Comparison of ENCODE assay signal across 1 cellular context in the genomic region with DNA sequence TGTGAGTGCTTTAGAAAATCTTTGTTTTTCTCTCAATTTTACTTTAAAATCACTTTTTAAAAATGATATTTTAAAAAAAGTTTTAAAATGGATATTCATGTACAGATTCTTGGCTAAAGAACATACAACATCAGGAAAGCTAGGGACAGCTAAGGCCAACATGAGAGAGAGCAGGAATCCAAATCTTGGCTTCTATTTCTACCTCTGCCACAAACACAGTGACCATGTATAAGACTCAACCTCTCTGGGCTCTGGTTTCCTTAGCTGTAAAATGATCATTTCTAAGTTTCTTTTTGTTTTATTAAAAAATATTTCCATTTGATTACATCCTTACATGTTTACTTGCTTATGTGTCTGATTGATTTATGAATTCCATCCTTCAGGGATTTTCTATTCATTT.
TF ChIP-seq lines count a peak whose summit lies in the region.

No MANE protein-coding gene starts in this region.

TF ChIP-seq in IMR-90, 13 proteins besides CTCF, POLR2A, EP300 and RAD21 (continued from another document):
- TF ChIP-seq, protein P1, sequence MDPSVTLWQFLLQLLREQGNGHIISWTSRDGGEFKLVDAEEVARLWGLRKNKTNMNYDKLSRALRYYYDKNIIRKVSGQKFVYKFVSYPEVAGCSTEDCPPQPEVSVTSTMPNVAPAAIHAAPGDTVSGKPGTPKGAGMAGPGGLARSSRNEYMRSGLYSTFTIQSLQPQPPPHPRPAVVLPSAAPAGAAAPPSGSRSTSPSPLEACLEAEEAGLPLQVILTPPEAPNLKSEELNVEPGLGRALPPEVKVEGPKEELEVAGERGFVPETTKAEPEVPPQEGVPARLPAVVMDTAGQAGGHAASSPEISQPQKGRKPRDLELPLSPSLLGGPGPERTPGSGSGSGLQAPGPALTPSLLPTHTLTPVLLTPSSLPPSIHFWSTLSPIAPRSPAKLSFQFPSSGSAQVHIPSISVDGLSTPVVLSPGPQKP (IDR thresholded peaks at IDR 0.05; ENCODE audit: borderline replicate concordance, low read depth, low read length) = no peak
- TF ChIP-seq, protein P2, sequence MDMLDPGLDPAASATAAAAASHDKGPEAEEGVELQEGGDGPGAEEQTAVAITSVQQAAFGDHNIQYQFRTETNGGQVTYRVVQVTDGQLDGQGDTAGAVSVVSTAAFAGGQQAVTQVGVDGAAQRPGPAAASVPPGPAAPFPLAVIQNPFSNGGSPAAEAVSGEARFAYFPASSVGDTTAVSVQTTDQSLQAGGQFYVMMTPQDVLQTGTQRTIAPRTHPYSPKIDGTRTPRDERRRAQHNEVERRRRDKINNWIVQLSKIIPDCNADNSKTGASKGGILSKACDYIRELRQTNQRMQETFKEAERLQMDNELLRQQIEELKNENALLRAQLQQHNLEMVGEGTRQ (IDR thresholded peaks at IDR 0.05; ENCODE audit: low read depth, low read length) = no peak
- no peak for TF ChIP-seq RFX5 (IDR thresholded peaks at IDR 0.05; ENCODE audit: low read depth, low read length)
- no peak for TF ChIP-seq CEBPB (IDR thresholded peaks at IDR 0.05; ENCODE audit: low read depth, low read length)
- TF ChIP-seq MAFK (IDR thresholded peaks at IDR 0.05; ENCODE audit: low read depth, low read length) = no peak
- no peak for TF ChIP-seq FOS (IDR thresholded peaks at IDR 0.05; ENCODE audit: low read depth, low read length)
- no peak for TF ChIP-seq BHLHE40 (IDR thresholded peaks at IDR 0.05; ENCODE audit: low read depth, low read length)
- TF ChIP-seq RCOR1 (IDR thresholded peaks at IDR 0.05; ENCODE audit: insufficient replicate concordance, low read length) = no peak
- no peak for TF ChIP-seq CHD1 (IDR thresholded peaks at IDR 0.05; ENCODE audit: low read depth, low read length)
- no peak for TF ChIP-seq SMC3 (IDR thresholded peaks at IDR 0.05; ENCODE audit: low read depth, low read length)
